Comparison of ENCODE assay signal across 8 cellular contexts in the genomic region with DNA sequence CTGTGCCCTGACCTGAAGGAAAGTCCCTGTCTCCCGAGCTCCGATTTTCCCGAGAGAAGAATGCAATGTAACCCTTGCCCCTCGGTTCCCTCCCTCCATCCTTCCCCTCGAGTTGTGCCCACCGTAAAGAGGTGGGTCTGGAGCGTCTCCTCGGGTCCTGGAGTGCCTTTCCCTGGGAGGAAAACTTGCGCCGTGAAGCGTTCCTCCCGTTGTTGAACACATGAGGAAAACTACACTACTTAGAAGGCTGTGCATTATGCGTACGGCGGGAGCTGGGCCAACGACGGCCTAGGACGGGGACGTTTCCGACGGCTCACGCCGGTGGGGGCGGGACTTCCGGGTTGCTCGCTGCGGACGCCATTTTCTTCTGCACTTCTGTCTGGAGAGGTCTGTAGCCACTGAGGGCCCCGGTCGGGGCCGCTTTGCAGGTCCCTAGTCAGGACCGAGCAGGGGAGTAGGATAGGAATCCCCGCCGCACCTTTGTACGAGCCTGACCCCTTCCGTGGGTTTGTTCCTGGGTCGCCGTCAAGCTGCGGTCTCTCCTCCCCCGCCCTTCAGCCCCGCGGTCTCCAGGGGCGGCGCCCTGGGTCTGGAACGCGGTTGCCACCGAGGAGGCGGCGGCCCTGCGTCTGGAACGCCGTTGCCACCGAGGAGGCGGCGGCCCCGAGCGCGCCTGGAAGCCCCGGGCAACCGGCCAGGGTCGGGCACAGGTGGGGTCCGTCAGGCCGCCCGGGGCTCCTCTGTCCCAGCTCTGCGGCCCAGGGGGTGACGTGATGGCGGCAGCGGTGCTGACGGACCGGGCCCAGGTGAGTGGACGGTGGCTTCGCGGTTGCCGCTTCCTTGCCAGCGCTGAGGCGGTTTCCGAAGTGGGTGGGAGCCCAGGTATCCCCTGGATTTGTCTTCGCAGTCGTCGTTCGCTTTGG. TPM values are rescaled to one million over a fixed set of nuclear protein-coding genes. Genes with fewer than 3 reads are reported as not detected.
DNase-seq lines count a peak whose midpoint lies in the region; ATAC-seq and TF ChIP-seq lines count a peak whose summit lies in the region.

TSS of gene ZNF264 (plus strand) at position 360 of the 923 bp plus-strand sequence. CDS start at position 774, 414 bp downstream.

- H3K27me3 Mint-ChIP-seq in activated CD4-positive, alpha-beta T cell treated with anti-CD3 and anti-CD28 coated beads for 36 hours = peaks cover 4% of the 10 kb centered on the region
- peaks cover 5% of the 10 kb centered on the region for H3K27me3 Mint-ChIP-seq in chondrocyte (ENCODE audit: low read depth)

- intact Hi-C loops in activated CD4-positive, alpha-beta T cell treated with anti-CD3 and anti-CD28 coated beads for 36 hours (cut with DNase I, micrococcal nuclease) = loop anchor here in 1 of 2 experiments (1.0 to 10.0 kb wide), 7 partner anchors 19 to 963 kb away; partner anchors contain the start of genes TRAPPC2B, ZFP28, ZNF329 and ZNF547

- TF ChIP-seq CTCF in AG04449 (IDR thresholded peaks at IDR 0.05; ENCODE audit: insufficient read depth, low read length, missing control alignments) (peak; percentile 33), chondrocyte (IDR thresholded peaks at IDR 0.05) (peak; percentile 58), kidney epithelial cell (IDR thresholded peaks at IDR 0.05; ENCODE audit: insufficient read depth, low read length, poor library complexity, severe bottlenecking) (no peak)

- H3K4me3 Mint-ChIP-seq in activated CD4-positive, alpha-beta T cell treated with anti-CD3 and anti-CD28 coated beads for 36 hours = peak within 1 kb of the TSS; percentile 93
- peak within 1 kb of the TSS; percentile 93 for H3K4me3 Mint-ChIP-seq in chondrocyte (ENCODE audit: unreplicated experiment)

- peaks cover 2% of the 10 kb centered on the region for H3K36me3 ChIP-seq in kidney epithelial cell (ENCODE audit: control insufficient read depth, insufficient read depth, low read length)

- H3K36me3 Mint-ChIP-seq in activated CD4-positive, alpha-beta T cell treated with anti-CD3 and anti-CD28 coated beads for 36 hours (ENCODE audit: low read depth) = peaks cover 75% of the 10 kb centered on the region
- peaks cover 32% of the 10 kb centered on the region for H3K36me3 Mint-ChIP-seq in chondrocyte (ENCODE audit: low read depth)

- peak within 1 kb of the TSS; percentile 97 for H3K4me3 ChIP-seq in AG04449 (ENCODE audit: low read depth, low read length)
- peak within 1 kb of the TSS; percentile 76 for H3K4me3 ChIP-seq in kidney epithelial cell (ENCODE audit: low read depth, low read length)

- no peaks in the 10 kb centered on the region for H3K27me3 ChIP-seq in kidney epithelial cell (ENCODE audit: control insufficient read depth, insufficient read depth, low read length)

- CTCF ChIA-PET in AG04449 (lab: Yijun Ruan, JAX) = no interaction called here
- CTCF ChIA-PET in activated CD4-positive, alpha-beta T cell treated with anti-CD3 and anti-CD28 coated beads for 36 hours (lab: Charles Lee) = no interaction called here

- peaks cover 26% of the 10 kb centered on the region for H3K9me3 Mint-ChIP-seq in activated CD4-positive, alpha-beta T cell treated with anti-CD3 and anti-CD28 coated beads for 36 hours (ENCODE audit: low read depth)
- H3K9me3 Mint-ChIP-seq in chondrocyte (ENCODE audit: low read depth) = peaks cover 19% of the 10 kb centered on the region

- peak; percentile 29 for DNase-seq in AG04449 (ENCODE audit: low read depth, low spot score)
- peak; percentile 91 for DNase-seq in NCI-H226
- DNase-seq in activated CD4-positive, alpha-beta T cell treated with anti-CD3 and anti-CD28 coated beads for 36 hours = peak; percentile 93
- DNase-seq in chondrocyte (ENCODE audit: low spot score) = peak; percentile 96
- DNase-seq in kidney epithelial cell (ENCODE audit: low read depth) = peak; percentile 53
- peak; percentile 93 for DNase-seq in stimulated activated CD4-positive, alpha-beta T cell treated with anti-CD3 and anti-CD28 coated beads, Interleukin-15, amount 100 ng/mL, for 24 hours

- POLR2A ChIA-PET in AG04449 (lab: Yijun Ruan, JAX) = interaction anchor here (1.0 to 1.4 kb wide), 4 partner anchors 12 to 244 kb away, joined by 3 to 6 read pairs (median 3); partner anchors contain the start of genes TRAPPC2B, ZNF547, ZNF749 and ZNF805
- POLR2A ChIA-PET in activated CD4-positive, alpha-beta T cell treated with anti-CD3 and anti-CD28 coated beads for 36 hours (lab: Charles Lee) = no interaction called here

- H3K27ac Mint-ChIP-seq in activated CD4-positive, alpha-beta T cell treated with anti-CD3 and anti-CD28 coated beads for 36 hours = peak within 1 kb of the TSS; percentile 95
- peak within 1 kb of the TSS; percentile 95 for H3K27ac Mint-ChIP-seq in chondrocyte (ENCODE audit: unreplicated experiment)

- ATAC-seq in GM18867 (IDR thresholded peaks at IDR 0.05; ENCODE audit: unreplicated experiment) = peak; percentile 95
- ATAC-seq in HG03103 (IDR thresholded peaks at IDR 0.05; ENCODE audit: low read depth, unreplicated experiment) = peak; percentile 97
- ATAC-seq in activated CD4-positive, alpha-beta T cell treated with anti-CD3 and anti-CD28 coated beads for 36 hours = peak; percentile 96

- peaks cover 28% of the 10 kb centered on the region for H3K4me1 Mint-ChIP-seq in activated CD4-positive, alpha-beta T cell treated with anti-CD3 and anti-CD28 coated beads for 36 hours
- peaks cover 31% of the 10 kb centered on the region for H3K4me1 Mint-ChIP-seq in chondrocyte (ENCODE audit: low read depth)

RNA-seq across cellular contexts. Expression of gene ZNF264, which starts in this region (rescaled TPM):
- total RNA-seq in activated CD4-positive, alpha-beta T cell treated with anti-CD3 and anti-CD28 coated beads for 36 hours = 10 to 100 TPM; 14.8 to 21.1 TPM
- total RNA-seq in chondrocyte (29.8 to 35.4 TPM (median 35.0 TPM) in 3 replicates), kidney epithelial cell (44.3 and 59.1 TPM in 2 replicates)

Comparison
In these comparisons a context has a peak if more than half of its experiments do, and no peak if none do; other contexts are left out.
1. Peak in every context shown above with its lines: DNase-seq, ATAC-seq and H3K4me3 ChIP-seq.
2. DNase-seq: peak in every context shown above with its lines; median percentile 96 in chondrocyte; 93 in activated CD4-positive, alpha-beta T cell treated with anti-CD3 and anti-CD28 coated beads for 36 hours; 93 in stimulated activated CD4-positive, alpha-beta T cell treated with anti-CD3 and anti-CD28 coated beads, Interleukin-15, amount 100 ng/mL, for 24 hours; 91 in NCI-H226; 53 in kidney epithelial cell; 29 in AG04449.